Comparison of ENCODE assay signal across 11 cellular contexts in the genomic region with DNA sequence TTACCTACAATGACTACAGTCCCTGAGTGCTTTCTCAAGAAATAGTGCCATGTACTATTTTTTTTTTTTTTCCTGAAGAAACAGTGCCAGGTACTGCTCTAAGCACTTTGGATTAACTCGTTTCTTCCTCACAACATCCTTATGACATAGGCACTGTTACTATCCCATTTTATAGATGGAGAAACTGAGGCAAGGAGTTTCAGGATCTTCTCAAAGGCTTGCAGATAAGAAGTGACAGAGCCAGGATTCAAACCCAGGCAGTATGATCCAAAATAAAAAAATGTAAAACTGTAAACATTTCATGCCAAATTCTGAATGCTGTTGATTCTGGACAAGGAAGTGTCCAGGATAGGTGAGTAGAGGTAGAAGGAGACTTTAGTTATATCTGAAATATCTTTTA. TPM values are rescaled to one million over a fixed set of nuclear protein-coding genes. Genes with fewer than 3 reads are reported as not detected.
DNase-seq lines count a peak whose midpoint lies in the region; ATAC-seq and TF ChIP-seq lines count a peak whose summit lies in the region.
"Had no signal": no experiment of that assay in that cellular context is flagged by ENCODE, and none has a peak within 500 bp of the region (broad histone marks: within the 10 kb centered on the region; RNA-seq: fewer than 3 reads in every experiment).

No MANE protein-coding gene starts in this region.

- H3K9me2 ChIP-seq in Karpas-422 (replicated peaks; ENCODE audit: insufficient read depth, low read length): no peaks in the 10 kb centered on the region

- TF ChIP-seq CTCF in neural progenitor cell (IDR thresholded peaks at IDR 0.05): no peak

- POLR2A ChIA-PET in activated naive CD8-positive, alpha-beta T cell treated with anti-CD3 and anti-CD28 coated beads, Interleukin-2, amount 10 ng/mL, durations not matched to agents 7 days and 5 days (lab: Charles Lee): no interaction called here

- H3K79me2 ChIP-seq in Karpas-422 (ENCODE audit: low read length) (peaks cover 92% of the 10 kb centered on the region), neural progenitor cell (ENCODE audit: low read depth) (peaks cover 71% of the 10 kb centered on the region)

- ATAC-seq in activated naive CD8-positive, alpha-beta T cell treated with anti-CD3 and anti-CD28 coated beads, Interleukin-2, amount 10 ng/mL, durations not matched to agents 7 days and 5 days (ENCODE audit: low read depth): no peak
- no peak for ATAC-seq in GM19467 (IDR thresholded peaks at IDR 0.05; ENCODE audit: unreplicated experiment)
- ATAC-seq: left lung had no signal

- H3K9me3 ChIP-seq in Karpas-422 (ENCODE audit: low read length) (peaks cover 7% of the 10 kb centered on the region), neural progenitor cell (ENCODE audit: low read depth) (peaks cover 5% of the 10 kb centered on the region)
- H3K9me3 ChIP-seq: left lung had no signal

- H3K36me3 ChIP-seq in Karpas-422 (ENCODE audit: insufficient read depth, low read length) (peaks cover 48% of the 10 kb centered on the region), neural progenitor cell (no peaks in the 10 kb centered on the region)
- H3K36me3 ChIP-seq: left lung had no signal

- DNase-seq in T-helper 1 cell (no peak), Karpas-422 (no peak), neural progenitor cell (ENCODE audit: low spot score) (no peak), middle frontal gyrus (ENCODE audit: extremely low spot score, low spot score) (no peak)
- DNase-seq in activated naive CD8-positive, alpha-beta T cell treated with anti-CD3 and anti-CD28 coated beads, Interleukin-2, amount 10 ng/mL, durations not matched to agents 7 days and 5 days: no peak
- DNase-seq in activated effector memory CD4-positive, alpha-beta T cell treated with Interleukin-2 at 50 U/mL for 16 hours: no peak
- DNase-seq: central memory CD4-positive, alpha-beta T cell; left lung; SHP77 treated with DMSO at 0.1 percent for 48 hours had no signal

- no peaks in the 10 kb centered on the region for H3K27me3 Mint-ChIP-seq in T-helper 1 cell treated with Interleukin-12 subunit alpha and Interleukin-12 subunit beta and Interleukin-4 antibody, amounts not matched to agents 30 μg/mL and 1 μg/mL, for 36 hours (ENCODE audit: low read depth)
- no peaks in the 10 kb centered on the region for H3K27me3 Mint-ChIP-seq in activated naive CD8-positive, alpha-beta T cell treated with anti-CD3 and anti-CD28 coated beads, Interleukin-2, amount 10 ng/mL, durations not matched to agents 7 days and 5 days
- H3K27me3 Mint-ChIP-seq in neural progenitor cell (ENCODE audit: insufficient read depth, low read depth): no peaks in the 10 kb centered on the region

- H3K9me3 Mint-ChIP-seq in T-helper 1 cell treated with Interleukin-12 subunit alpha and Interleukin-12 subunit beta and Interleukin-4 antibody, amounts not matched to agents 30 μg/mL and 1 μg/mL, for 36 hours: peaks cover 5% of the 10 kb centered on the region
- H3K9me3 Mint-ChIP-seq in activated naive CD8-positive, alpha-beta T cell treated with anti-CD3 and anti-CD28 coated beads, Interleukin-2, amount 10 ng/mL, durations not matched to agents 7 days and 5 days: peaks cover 2% of the 10 kb centered on the region
- H3K9me3 Mint-ChIP-seq in neural progenitor cell: peaks cover 11% of the 10 kb centered on the region

- H3K36me3 Mint-ChIP-seq in T-helper 1 cell treated with Interleukin-12 subunit alpha and Interleukin-12 subunit beta and Interleukin-4 antibody, amounts not matched to agents 30 μg/mL and 1 μg/mL, for 36 hours (ENCODE audit: low read depth): peaks cover 15% of the 10 kb centered on the region
- H3K36me3 Mint-ChIP-seq in activated naive CD8-positive, alpha-beta T cell treated with anti-CD3 and anti-CD28 coated beads, Interleukin-2, amount 10 ng/mL, durations not matched to agents 7 days and 5 days: peaks cover 30% of the 10 kb centered on the region
- H3K36me3 Mint-ChIP-seq in neural progenitor cell: peaks cover 9% of the 10 kb centered on the region

- H3K4me3 ChIP-seq in Karpas-422 (ENCODE audit: low read length) (peak overlapping the region; percentile 67), neural progenitor cell (peak overlapping the region; percentile 62)

- peak overlapping the region; percentile 68 for H3K4me2 ChIP-seq in Karpas-422 (ENCODE audit: low read depth, low read length, poor library complexity, severe bottlenecking)
- H3K4me2 ChIP-seq in neural progenitor cell: peak overlapping the region; percentile 75

- H3K4me1 ChIP-seq in Karpas-422 (ENCODE audit: low read length) (peaks cover 33% of the 10 kb centered on the region), neural progenitor cell (peaks cover 3% of the 10 kb centered on the region)

- no peaks in the 10 kb centered on the region for H3F3A ChIP-seq in neural progenitor cell (ENCODE audit: low read depth)

- no peak overlapping the region for H3K27ac Mint-ChIP-seq in T-helper 1 cell treated with Interleukin-12 subunit alpha and Interleukin-12 subunit beta and Interleukin-4 antibody, amounts not matched to agents 30 μg/mL and 1 μg/mL, for 36 hours
- no peak overlapping the region for H3K27ac Mint-ChIP-seq in activated naive CD8-positive, alpha-beta T cell treated with anti-CD3 and anti-CD28 coated beads, Interleukin-2, amount 10 ng/mL, durations not matched to agents 7 days and 5 days
- no peak overlapping the region for H3K27ac Mint-ChIP-seq in neural progenitor cell

- H3K27ac ChIP-seq in Karpas-422 (ENCODE audit: low read length): peak overlapping the region; percentile 55; the same call in 1 of the 2 replicates
- H3K27ac ChIP-seq in neural progenitor cell: no peak overlapping the region
- H3K27ac ChIP-seq: left lung had no signal

- no peaks in the 10 kb centered on the region for H4K20me1 ChIP-seq in Karpas-422 (ENCODE audit: insufficient read depth, low read depth, low read length)
- no peaks in the 10 kb centered on the region for H4K20me1 ChIP-seq in neural progenitor cell (ENCODE audit: low read depth)

- peaks cover 20% of the 10 kb centered on the region for H3K4me1 Mint-ChIP-seq in T-helper 1 cell treated with Interleukin-12 subunit alpha and Interleukin-12 subunit beta and Interleukin-4 antibody, amounts not matched to agents 30 μg/mL and 1 μg/mL, for 36 hours (ENCODE audit: low read depth)
- H3K4me1 Mint-ChIP-seq in activated naive CD8-positive, alpha-beta T cell treated with anti-CD3 and anti-CD28 coated beads, Interleukin-2, amount 10 ng/mL, durations not matched to agents 7 days and 5 days: peaks cover 25% of the 10 kb centered on the region
- peaks cover 3% of the 10 kb centered on the region for H3K4me1 Mint-ChIP-seq in neural progenitor cell

- H3K9ac ChIP-seq in Karpas-422 (ENCODE audit: low read length) (peak overlapping the region; percentile 82), neural progenitor cell (no peak overlapping the region)

- no peak overlapping the region for H2AFZ ChIP-seq in Karpas-422 (ENCODE audit: low read length)
- H2AFZ ChIP-seq in neural progenitor cell (replicated peaks): no peak overlapping the region

- H3K27me3 ChIP-seq in Karpas-422 (ENCODE audit: low read length) (no peaks in the 10 kb centered on the region), neural progenitor cell (no peaks in the 10 kb centered on the region)
- H3K27me3 ChIP-seq: left lung had no signal

- peak overlapping the region; percentile 84 for H3K4me3 Mint-ChIP-seq in T-helper 1 cell treated with Interleukin-12 subunit alpha and Interleukin-12 subunit beta and Interleukin-4 antibody, amounts not matched to agents 30 μg/mL and 1 μg/mL, for 36 hours
- peak overlapping the region; percentile 84 for H3K4me3 Mint-ChIP-seq in activated naive CD8-positive, alpha-beta T cell treated with anti-CD3 and anti-CD28 coated beads, Interleukin-2, amount 10 ng/mL, durations not matched to agents 7 days and 5 days
- H3K4me3 Mint-ChIP-seq in neural progenitor cell: peak overlapping the region; percentile 88

RNA-seq across cellular contexts. Expression of gene FANCB, which starts 1.1 kb away (rescaled TPM):
- 10.0 and 22.4 TPM in 2 replicates for total RNA-seq in Karpas-422 (2014; rRNA removed; shearing (Covaris generic); ENCODE audit: low replicate concordance)
- 10 to 100 TPM in 1 of 2 experiments, 1 to 10 TPM in 1; 9.9 to 12.0 TPM for total RNA-seq in activated naive CD8-positive, alpha-beta T cell treated with anti-CD3 and anti-CD28 coated beads, Interleukin-2, amount 10 ng/mL, durations not matched to agents 7 days and 5 days
- total RNA-seq in neural progenitor cell (ENCODE audit: low replicate concordance): 17.7 and 24.5 TPM in 2 replicates

RNA-seq across cellular contexts. Expression of gene MOSPD2, which starts 1.5 kb away (rescaled TPM):
- 28.4 and 59.7 TPM in 2 replicates for total RNA-seq in Karpas-422 (2014; rRNA removed; shearing (Covaris generic); ENCODE audit: low replicate concordance)
- 10 to 100 TPM; 11.6 to 14.4 TPM for total RNA-seq in activated naive CD8-positive, alpha-beta T cell treated with anti-CD3 and anti-CD28 coated beads, Interleukin-2, amount 10 ng/mL, durations not matched to agents 7 days and 5 days
- 14.2 and 24.5 TPM in 2 replicates for total RNA-seq in neural progenitor cell (ENCODE audit: low replicate concordance)
